Comparison of ENCODE assay signal across 9 cellular contexts in the genomic region with DNA sequence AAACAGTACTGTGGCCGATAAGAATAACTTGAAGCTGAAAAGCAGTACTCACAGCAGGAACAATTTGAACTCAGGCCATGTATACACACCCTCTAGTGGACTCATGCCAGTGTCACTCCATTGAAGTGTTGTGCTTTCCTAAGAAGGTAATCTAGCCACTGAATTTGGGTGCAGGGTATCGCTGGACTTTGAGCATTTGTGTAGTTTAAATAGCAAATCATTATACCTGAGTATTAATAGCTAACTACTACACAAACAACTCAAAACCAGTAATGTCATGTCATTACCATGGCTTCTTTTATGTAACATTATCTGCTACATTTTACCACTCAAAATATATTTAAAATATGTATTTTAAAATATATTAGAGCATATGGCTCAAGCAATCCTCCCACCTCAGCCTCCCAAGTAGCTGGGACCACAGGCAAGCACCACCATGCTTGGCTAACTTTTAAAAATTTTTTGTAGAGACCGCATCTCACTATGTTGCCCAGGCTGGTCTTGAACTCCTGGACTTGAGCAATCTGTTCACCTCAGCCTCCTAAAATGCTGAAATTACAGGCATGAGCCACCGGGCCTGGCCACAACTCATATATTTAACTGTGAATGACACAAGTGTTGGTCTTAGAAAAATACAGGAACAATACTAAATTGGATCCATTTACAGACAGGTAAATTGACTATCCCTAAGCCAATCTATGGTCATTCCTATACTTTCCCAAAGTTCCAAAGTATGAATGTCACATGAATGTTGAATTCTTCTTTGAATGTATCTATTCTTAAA. TPM values are rescaled to one million over a fixed set of nuclear protein-coding genes. Genes with fewer than 3 reads are reported as not detected.
DNase-seq lines count a peak whose midpoint lies in the region; ATAC-seq, FAIRE-seq and TF ChIP-seq lines count a peak whose summit lies in the region.
"Had no signal": no experiment of that assay in that cellular context is flagged by ENCODE, and none has a peak within 500 bp of the region (broad histone marks: within the 10 kb centered on the region; RNA-seq: fewer than 3 reads in every experiment).

No MANE protein-coding gene starts in this region.

- peak; percentile 7 for TF ChIP-seq CTCF in AG04449 (IDR thresholded peaks at IDR 0.05; ENCODE audit: insufficient read depth, low read length, missing control alignments)
- peak; percentile 7 for TF ChIP-seq CTCF in astrocyte (IDR thresholded peaks at IDR 0.05; ENCODE audit: insufficient read depth, low read depth, low read length)
- TF ChIP-seq CTCF in adrenal gland (IDR thresholded peaks at IDR 0.05) = no peak
- no peak for TF ChIP-seq CTCF in omental fat pad (IDR thresholded peaks at IDR 0.05)

- peaks cover 9% of the 10 kb centered on the region for H3K36me3 Mint-ChIP-seq in astrocyte (ENCODE audit: low read depth, unreplicated experiment)

- no peak overlapping the region for H3K4me3 ChIP-seq in AG04449 (ENCODE audit: low read depth, low read length)
- H3K4me3 ChIP-seq in astrocyte (ENCODE audit: insufficient read depth, low read depth, low read length) = no peak overlapping the region
- H3K4me3 ChIP-seq in adrenal gland = no peak overlapping the region

- peaks cover 70% of the 10 kb centered on the region for H3K79me2 ChIP-seq in astrocyte (ENCODE audit: insufficient read depth, low read length)

- H3K36me3 ChIP-seq in astrocyte (ENCODE audit: insufficient read depth, low read length) = peaks cover 45% of the 10 kb centered on the region
- H3K36me3 ChIP-seq in adrenal gland (replicated peaks in 1 of 2) = peaks cover 0 to 70% of the 10 kb centered on the region in 2 donors

- H3K27ac Mint-ChIP-seq in astrocyte (ENCODE audit: unreplicated experiment) = no peak overlapping the region

- ATAC-seq in GM21576 (IDR thresholded peaks at IDR 0.05; ENCODE audit: unreplicated experiment) (no peak), GM21528 (IDR thresholded peaks at IDR 0.05; ENCODE audit: low FRiP score, unreplicated experiment) (no peak), omental fat pad (ENCODE audit: low FRiP score) (no peak)

- no peaks in the 10 kb centered on the region for H3K27me3 Mint-ChIP-seq in astrocyte (ENCODE audit: low read depth, unreplicated experiment)
- H3K27me3 Mint-ChIP-seq: stimulated activated naive CD8-positive, alpha-beta T cell treated with anti-CD3 and anti-CD28 coated beads, Interleukin-15, Interleukin-2, amounts not matched to agents 100 ng/mL and 50 ng/mL, for 24 hours had no signal

- H3K27me3 ChIP-seq in astrocyte (ENCODE audit: insufficient read depth, low read length) = no peaks in the 10 kb centered on the region
- no peaks in the 10 kb centered on the region for H3K27me3 ChIP-seq in adrenal gland

- no peak overlapping the region for H3K4me3 Mint-ChIP-seq in astrocyte (ENCODE audit: unreplicated experiment)
- H3K4me3 Mint-ChIP-seq: stimulated activated naive CD8-positive, alpha-beta T cell treated with anti-CD3 and anti-CD28 coated beads, Interleukin-15, Interleukin-2, amounts not matched to agents 100 ng/mL and 50 ng/mL, for 24 hours had no signal

- FAIRE-seq in astrocyte (lab: Jason Lieb, UNC) = no peak
- FAIRE-seq in islet of Langerhans (lab: Jason Lieb, UNC) = peak; percentile 97

- DNase-seq in AG04449 (ENCODE audit: low read depth, low spot score) = no peak
- peak; percentile 32 for DNase-seq in HCEC 1CT
- peak; percentile 32 for DNase-seq in astrocyte (ENCODE audit: low read depth)
- DNase-seq in adrenal gland = no peak
- no peak for DNase-seq in omental fat pad (ENCODE audit: low spot score)

- H2AFZ ChIP-seq in astrocyte (ENCODE audit: low read depth, low read length) = no peak overlapping the region

- H4K20me1 ChIP-seq in astrocyte (ENCODE audit: insufficient read depth, low read length) = peaks cover 55% of the 10 kb centered on the region

- intact Hi-C loops in adrenal gland (cut with DNase I) = no loop called here

- peaks cover 8% of the 10 kb centered on the region for H3K4me1 Mint-ChIP-seq in astrocyte (ENCODE audit: low read depth, unreplicated experiment)

- CTCF ChIA-PET in AG04449 (lab: Yijun Ruan, JAX) = interaction anchor here (1.4 kb wide), 1 partner anchor 8 kb away, joined by 4 read pairs; no protein-coding TSS in a partner anchor

- H3K4me1 ChIP-seq in astrocyte (ENCODE audit: insufficient read depth, low read length) = no peaks in the 10 kb centered on the region
- peaks cover 0 to 11% of the 10 kb centered on the region in 2 donors for H3K4me1 ChIP-seq in adrenal gland (replicated peaks in 1 of 2)

- POLR2A ChIA-PET in AG04449 (lab: Yijun Ruan, JAX) = no interaction called here

- H3K9me3 ChIP-seq in astrocyte (ENCODE audit: insufficient read depth, low read depth, low read length) (no peaks in the 10 kb centered on the region), adrenal gland (replicated peaks in 1 of 3) (no peaks in the 10 kb centered on the region)

- H3K9me3 Mint-ChIP-seq in astrocyte (ENCODE audit: unreplicated experiment) = no peaks in the 10 kb centered on the region
- H3K9me3 Mint-ChIP-seq: stimulated activated naive CD8-positive, alpha-beta T cell treated with anti-CD3 and anti-CD28 coated beads, Interleukin-15, Interleukin-2, amounts not matched to agents 100 ng/mL and 50 ng/mL, for 24 hours had no signal

- no peak overlapping the region for H3K4me2 ChIP-seq in astrocyte (ENCODE audit: low read length)

- H3K9ac ChIP-seq in astrocyte (ENCODE audit: low read length) = no peak overlapping the region

- no peak for TF ChIP-seq POLR2A in adrenal gland (IDR thresholded peaks at IDR 0.05)

- H3K27ac ChIP-seq in astrocyte (ENCODE audit: low read depth, low read length) (no peak overlapping the region), adrenal gland (no peak overlapping the region)

- 79 to 83% (median 81%) methylated on average over 4 of the region's 4 CpGs for WGBS in adrenal gland, 4 donors

RNA-seq across cellular contexts. Expression of gene ARID4A, which starts 25.6 kb away (rescaled TPM):
- total RNA-seq in astrocyte (24.5 and 26.6 TPM in 2 replicates), adrenal gland (10 to 100 TPM in 7 of 8 donors, 1 to 10 TPM in 1; 6.2 to 38.0 (median 18.3) TPM), omental fat pad (10 to 100 TPM; 12.6 to 33.7 (median 18.5) TPM)
- polyA plus RNA-seq in adrenal gland = 10 to 100 TPM in 2 of 3 donors, 1 to 10 TPM in 1; 4.4 to 17.5 (median 16.3) TPM

RNA-seq across cellular contexts. Expression of gene PSMA3, which starts 28.1 kb away (rescaled TPM):
- 215 and 232 TPM in 2 replicates for total RNA-seq in astrocyte
- total RNA-seq in adrenal gland = 100 to 1,000 TPM in 7 of 8 donors, 10 to 100 TPM in 1; 80.9 to 270 (median 143) TPM
- 100 to 1,000 TPM; 164 to 260 (median 173) TPM for polyA plus RNA-seq in adrenal gland
- 100 to 1,000 TPM in 2 of 4 donors, 10 to 100 TPM in 2; 91.8 to 126 (median 107) TPM for total RNA-seq in omental fat pad

Comparison
In these comparisons a context has a peak if more than half of its experiments do, and no peak if none do; other contexts are left out.
1. DNase-seq: peak in HCEC 1CT (single experiment) and astrocyte (single experiment); none in AG04449 (single experiment), adrenal gland (0 of 7) and omental fat pad (single experiment).
2. CTCF ChIP-seq: peak in AG04449 (single experiment) and astrocyte (single experiment); none in adrenal gland (0 of 6) and omental fat pad (0 of 3).